20 cellular contexts compared by ENCODE assay signal in the genomic region with DNA sequence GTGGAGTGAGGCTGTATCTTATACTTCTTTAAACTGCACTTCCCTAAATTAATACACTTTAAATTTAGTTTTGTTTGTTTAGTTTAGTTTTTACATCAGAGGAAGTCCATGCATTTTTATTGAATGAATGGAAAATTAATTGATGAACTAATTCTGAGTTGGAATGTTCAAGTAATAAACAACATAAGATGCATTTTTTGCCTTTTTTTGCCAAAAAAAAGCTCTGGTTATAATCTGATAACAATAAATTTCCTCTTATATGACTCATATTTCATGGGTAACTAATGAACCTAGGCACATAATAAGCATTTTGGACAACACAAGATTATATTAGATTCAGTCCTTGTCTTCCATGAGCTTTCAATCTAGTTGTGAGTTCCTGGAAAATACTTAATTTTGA.
DNase-seq lines count a peak whose midpoint lies in the region; ATAC-seq, FAIRE-seq and TF ChIP-seq lines count a peak whose summit lies in the region.
"Had no signal": no experiment of that assay in that cellular context is flagged by ENCODE, and none has a peak within 500 bp of the region (broad histone marks: within the 10 kb centered on the region; RNA-seq: fewer than 3 reads in every experiment).

No MANE protein-coding gene starts in this region.

- no peaks in the 10 kb centered on the region for H3K79me2 ChIP-seq in GM23248 (ENCODE audit: insufficient read depth)
- no peaks in the 10 kb centered on the region for H3K79me2 ChIP-seq in astrocyte (ENCODE audit: insufficient read depth, low read length)
- H3K79me2 ChIP-seq in osteoblast (ENCODE audit: insufficient read depth, low read length), result no peaks in the 10 kb centered on the region

- intact Hi-C loops in CD14-positive monocyte (cut with micrococcal nuclease), result no loop called here

- no peaks in the 10 kb centered on the region for H3K9me2 ChIP-seq in GM23248 (ENCODE audit: insufficient read depth)

- H3K4me1 Mint-ChIP-seq in astrocyte (ENCODE audit: low read depth, unreplicated experiment) (peaks cover 17% of the 10 kb centered on the region), CD14-positive monocyte (no peaks in the 10 kb centered on the region)
- H3K4me1 Mint-ChIP-seq: B cell; CD4-positive, alpha-beta memory T cell; IgD-negative memory B cell had no signal

- no peaks in the 10 kb centered on the region for H3K9me3 ChIP-seq in GM23248 (ENCODE audit: low read depth)
- no peaks in the 10 kb centered on the region for H3K9me3 ChIP-seq in astrocyte (ENCODE audit: insufficient read depth, low read depth, low read length)
- H3K9me3 ChIP-seq in osteoblast (ENCODE audit: low read depth, low read length), result no peaks in the 10 kb centered on the region

- H3K27me3 ChIP-seq in GM23248 (replicated peaks; ENCODE audit: insufficient read depth) (no peaks in the 10 kb centered on the region), astrocyte (ENCODE audit: insufficient read depth, low read length) (no peaks in the 10 kb centered on the region), osteoblast (ENCODE audit: insufficient read depth, low read length) (no peaks in the 10 kb centered on the region)

- H3K9me3 Mint-ChIP-seq in astrocyte (ENCODE audit: unreplicated experiment) (no peaks in the 10 kb centered on the region), CD14-positive monocyte (peaks cover 0 to 2% (median 0%) of the 10 kb centered on the region in 7 donors)
- H3K9me3 Mint-ChIP-seq: CD4-positive, alpha-beta memory T cell; IgD-negative memory B cell had no signal

- H3K36me3 Mint-ChIP-seq in astrocyte (ENCODE audit: low read depth, unreplicated experiment) (no peaks in the 10 kb centered on the region), CD14-positive monocyte (no peaks in the 10 kb centered on the region)
- H3K36me3 Mint-ChIP-seq: CD4-positive, alpha-beta memory T cell had no signal

- H2AFZ ChIP-seq in GM23248 (no peak overlapping the region), astrocyte (ENCODE audit: low read depth, low read length) (no peak overlapping the region), osteoblast (ENCODE audit: low read length) (no peak overlapping the region)

- no peak for ATAC-seq in GM19463 (IDR thresholded peaks at IDR 0.05; ENCODE audit: unreplicated experiment)
- ATAC-seq in GM19035 (IDR thresholded peaks at IDR 0.05; ENCODE audit: unreplicated experiment), result no peak
- no peak for ATAC-seq in HG03342 (IDR thresholded peaks at IDR 0.05; ENCODE audit: unreplicated experiment)
- ATAC-seq: HCT116 had no signal

- FAIRE-seq in astrocyte (lab: Jason Lieb, UNC), result peak; percentile 41
- FAIRE-seq: D721Med had no signal

- TF ChIP-seq CTCF in astrocyte (IDR thresholded peaks at IDR 0.05; ENCODE audit: insufficient read depth, low read depth, low read length), result no peak
- TF ChIP-seq CTCF in fibroblast of the aortic adventitia (IDR thresholded peaks at IDR 0.05; ENCODE audit: insufficient read depth, low read length), result no peak
- TF ChIP-seq CTCF in osteoblast (IDR thresholded peaks at IDR 0.05; ENCODE audit: extremely low read depth, low read depth, low read length), result no peak
- TF ChIP-seq CTCF in CD14-positive monocyte (IDR thresholded peaks at IDR 0.05), result no peak

- H3K9ac ChIP-seq in GM23248, result no peak overlapping the region
- H3K9ac ChIP-seq in astrocyte (ENCODE audit: low read length), result no peak overlapping the region

- no peaks in the 10 kb centered on the region for H3K36me3 ChIP-seq in GM23248 (ENCODE audit: low read depth)
- H3K36me3 ChIP-seq in astrocyte (ENCODE audit: insufficient read depth, low read length), result no peaks in the 10 kb centered on the region
- no peaks in the 10 kb centered on the region for H3K36me3 ChIP-seq in osteoblast (ENCODE audit: insufficient read depth, low read length)

- H3K27me3 Mint-ChIP-seq in astrocyte (ENCODE audit: low read depth, unreplicated experiment) (no peaks in the 10 kb centered on the region), CD14-positive monocyte (ENCODE audit: low read depth in 3 of 3) (no peaks in the 10 kb centered on the region)
- H3K27me3 Mint-ChIP-seq: B cell, IgD-negative memory B cell had no signal

- H3F3A ChIP-seq in GM23248 (ENCODE audit: insufficient read depth), result peaks cover 15% of the 10 kb centered on the region

- H3K4me2 ChIP-seq in GM23248 (ENCODE audit: unreplicated experiment) (peak overlapping the region; percentile 17), astrocyte (ENCODE audit: low read length) (no peak overlapping the region), osteoblast (ENCODE audit: insufficient read depth, low read length) (no peak overlapping the region)

- in situ Hi-C loops in GM23248 (cut with MboI), result loop anchor here (25.0 kb wide), 1 partner anchor 626 kb away; no protein-coding TSS in a partner anchor

- H3K4me1 ChIP-seq in GM23248 (ENCODE audit: insufficient read depth) (peaks cover 50% of the 10 kb centered on the region), astrocyte (ENCODE audit: insufficient read depth, low read length) (peaks cover 3% of the 10 kb centered on the region), osteoblast (ENCODE audit: insufficient read depth, low read length) (peaks cover 17% of the 10 kb centered on the region)

- H3K27ac ChIP-seq in GM23248, result peak overlapping the region; percentile 78
- no peak overlapping the region for H3K27ac ChIP-seq in astrocyte (ENCODE audit: low read depth, low read length)
- H3K27ac ChIP-seq in osteoblast (ENCODE audit: low read depth, low read length), result peak overlapping the region; percentile 3

- H4K20me1 ChIP-seq in GM23248 (ENCODE audit: insufficient read depth) (no peaks in the 10 kb centered on the region), astrocyte (ENCODE audit: insufficient read depth, low read length) (no peaks in the 10 kb centered on the region), osteoblast (ENCODE audit: insufficient read depth, low read length) (no peaks in the 10 kb centered on the region)

- H3K27ac Mint-ChIP-seq in astrocyte (ENCODE audit: unreplicated experiment) (no peak overlapping the region), CD14-positive monocyte (no peak overlapping the region)
- H3K27ac Mint-ChIP-seq: B cell; CD4-positive, alpha-beta memory T cell; IgD-negative memory B cell had no signal

- H3K4me3 ChIP-seq in GM23248 (no peak overlapping the region), astrocyte (ENCODE audit: insufficient read depth, low read depth, low read length) (no peak overlapping the region), fibroblast of the aortic adventitia (ENCODE audit: low read depth, low read length) (no peak overlapping the region), osteoblast (ENCODE audit: insufficient read depth, low read length) (no peak overlapping the region)

- H3K4me3 Mint-ChIP-seq in astrocyte (ENCODE audit: unreplicated experiment) (no peak overlapping the region), CD14-positive monocyte (no peak overlapping the region)
- H3K4me3 Mint-ChIP-seq: B cell; CD4-positive, alpha-beta memory T cell; IgD-negative memory B cell had no signal

- DNase-seq in GM23248, result peak; percentile 15
- DNase-seq in astrocyte (ENCODE audit: low read depth), result no peak
- peak; percentile 9 for DNase-seq in fibroblast of the aortic adventitia (ENCODE audit: low read depth)
- DNase-seq in osteoblast (ENCODE audit: insufficient read length, low spot score, missing footprints), result no peak
- no peak for DNase-seq in CD14-positive monocyte (ENCODE audit: low spot score)
- DNase-seq: ACHN; C1 segment of cervical spinal cord; CD4-positive, alpha-beta memory T cell; COR-L47; DMS153; DMS79 treated with DMSO at 0.1 percent for 48 hours; GF-D8; KG1 had no signal

Comparison
In these comparisons a context has a peak if more than half of its experiments do, and no peak if none do; other contexts are left out.
1. DNase-seq: peak in GM23248 (single experiment) and fibroblast of the aortic adventitia (single experiment); none in astrocyte (single experiment), osteoblast (single experiment) and CD14-positive monocyte (single experiment).